In genomic region chr16:27972500-27972899, GRCh38 we compare ENCODE assay signal across 8 cellular contexts.
A peak's percentile ranks its signal among the peaks of the same experiment; 100 is the strongest.
DNase-seq lines count a peak whose midpoint lies in the region; ATAC-seq lines count a peak whose summit lies in the region.

No MANE protein-coding gene starts in this region.

- peak; percentile 23 for DNase-seq in DMS153 treated with DMSO at 0.1 percent for 48 hours (lab: John Stamatoyannopoulos, UW; ENCODE audit: unreplicated experiment)
- peak; percentile 55 for DNase-seq in HPDE6-E6E7 (ENCODE audit: extremely low spot score)
- peak; percentile 63 for DNase-seq in RPMI8226
- peak; percentile 49 for DNase-seq in astrocyte of the hippocampus (ENCODE audit: low read depth, low spot score)
- peak; percentile 66 for DNase-seq in islet precursor cell
- DNase-seq in stimulated activated CD8-positive, alpha-beta memory T cell treated with anti-CD3 and anti-CD28 coated beads, Interleukin-15, amount 100 ng/mL, for 1 hour (ENCODE audit: low read depth): peak; percentile 2

- ATAC-seq in HG02798 (IDR thresholded peaks at IDR 0.05; ENCODE audit: poor library complexity, unreplicated experiment) (no peak), HG03135 (IDR thresholded peaks at IDR 0.05; ENCODE audit: unreplicated experiment) (no peak)

Comparison
In these comparisons a context has a peak if more than half of its experiments do, and no peak if none do; other contexts are left out.
1. DNase-seq: peak in every context shown above with its lines; median percentile 66 in islet precursor cell; 63 in RPMI8226; 55 in HPDE6-E6E7; 49 in astrocyte of the hippocampus; 23 in DMS153 treated with DMSO at 0.1 percent for 48 hours; 2 in stimulated activated CD8-positive, alpha-beta memory T cell treated with anti-CD3 and anti-CD28 coated beads, Interleukin-15, amount 100 ng/mL, for 1 hour.